In the genomic region with DNA sequence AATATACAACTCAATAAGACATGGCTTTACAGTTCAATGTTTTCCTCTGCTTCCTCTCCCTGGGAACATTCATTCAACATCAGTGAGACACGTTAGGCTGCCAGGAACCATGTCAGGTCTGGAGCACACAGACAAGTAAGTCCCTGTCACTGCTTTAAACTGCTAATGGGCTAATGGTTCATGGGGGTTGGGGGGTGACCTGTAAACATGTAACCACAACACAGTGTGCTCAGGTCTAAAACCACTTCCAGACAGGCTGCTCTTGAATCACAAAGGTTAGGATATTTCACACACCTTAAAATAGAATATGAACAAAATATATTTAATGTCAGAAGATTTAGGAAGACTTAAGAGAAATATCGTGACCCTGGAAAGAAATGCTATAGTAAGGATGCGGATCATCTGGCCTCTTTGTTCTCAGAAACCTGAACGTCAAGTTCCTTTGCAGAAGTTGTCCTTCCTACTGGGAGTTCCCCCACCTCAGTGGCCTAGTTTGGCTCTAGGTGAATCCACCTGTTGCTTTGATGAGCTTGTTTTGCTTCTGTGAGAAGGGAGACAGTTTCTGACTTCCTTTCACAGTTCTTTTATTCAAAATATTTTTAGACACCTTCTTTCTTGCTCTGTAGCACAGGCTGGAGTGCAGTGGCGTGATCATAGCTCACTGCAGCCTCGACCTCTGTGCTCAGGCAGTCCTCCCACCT, we compare ENCODE assay signal across 22 cellular contexts.
DNase-seq lines count a peak whose midpoint lies in the region; ATAC-seq and TF ChIP-seq lines count a peak whose summit lies in the region.
"Had no signal": no experiment of that assay in that cellular context is flagged by ENCODE, and none has a peak within 500 bp of the region (broad histone marks: within the 10 kb centered on the region; RNA-seq: fewer than 3 reads in every experiment).

No MANE protein-coding gene starts in this region.

- TF ChIP-seq CTCF in endodermal cell (conservative IDR thresholded peaks at IDR 0.05) (no peak), right atrium auricular region (IDR thresholded peaks at IDR 0.05) (no peak)

- CTCF ChIA-PET in HEK293T (lab: Yijun Ruan, JAX): no interaction called here

- POLR2A ChIA-PET in HEK293T (lab: Yijun Ruan, JAX): no interaction called here

- no peaks in the 10 kb centered on the region for H3K36me3 ChIP-seq in endodermal cell (ENCODE audit: control insufficient read depth, insufficient read depth, low read length)
- H3K36me3 ChIP-seq in thymus (ENCODE audit: control insufficient read depth, insufficient read depth): no peaks in the 10 kb centered on the region
- no peaks in the 10 kb centered on the region for H3K36me3 ChIP-seq in right atrium auricular region
- H3K36me3 ChIP-seq: adrenal gland, BLaER1, gastrocnemius medialis, upper lobe of right lung had no signal

- H3K27me3 ChIP-seq in endodermal cell (ENCODE audit: control insufficient read depth, insufficient read depth, low read length, poor library complexity, severe bottlenecking) (no peaks in the 10 kb centered on the region), thymus (ENCODE audit: control insufficient read depth, insufficient read depth) (no peaks in the 10 kb centered on the region), right atrium auricular region (no peaks in the 10 kb centered on the region)
- H3K27me3 ChIP-seq: adrenal gland, BLaER1, gastrocnemius medialis, upper lobe of right lung had no signal

- no peaks in the 10 kb centered on the region for H3K36me3 Mint-ChIP-seq in endodermal cell (ENCODE audit: low read depth)

- peak overlapping the region in 1 of 2 donors; percentile 16 for H3K4me3 Mint-ChIP-seq in stimulated activated naive CD8-positive, alpha-beta T cell treated with anti-CD3 and anti-CD28 coated beads, Interleukin-15, amount 100 ng/mL, for 72 hours
- no peak overlapping the region for H3K4me3 Mint-ChIP-seq in endodermal cell
- H3K4me3 Mint-ChIP-seq: nephron had no signal

- H3K9me3 ChIP-seq in endodermal cell (ENCODE audit: control insufficient read depth, low read length): no peaks in the 10 kb centered on the region
- H3K9me3 ChIP-seq in thymus (ENCODE audit: control insufficient read depth): no peaks in the 10 kb centered on the region
- H3K9me3 ChIP-seq in right atrium auricular region: no peaks in the 10 kb centered on the region
- H3K9me3 ChIP-seq: adrenal gland, BLaER1, Caco-2, gastrocnemius medialis, mucosa of descending colon, upper lobe of right lung had no signal

- ATAC-seq in stimulated activated naive CD8-positive, alpha-beta T cell treated with anti-CD3 and anti-CD28 coated beads, Interleukin-15, amount 100 ng/mL, for 72 hours: peak; percentile 37
- no peak for ATAC-seq in stimulated activated naive CD8-positive, alpha-beta T cell treated with anti-CD3 and anti-CD28 coated beads, Interleukin-15, Interleukin-2, amounts not matched to agents 100 U/mL and 50 U/mL, for 24 hours
- ATAC-seq: gastrocnemius medialis, mucosa of descending colon, Panc1, upper lobe of right lung had no signal

- no peaks in the 10 kb centered on the region for H3K9me3 Mint-ChIP-seq in stimulated activated naive CD8-positive, alpha-beta T cell treated with anti-CD3 and anti-CD28 coated beads, Interleukin-15, amount 100 ng/mL, for 72 hours
- H3K9me3 Mint-ChIP-seq in endodermal cell: no peaks in the 10 kb centered on the region
- H3K9me3 Mint-ChIP-seq: nephron had no signal

- peaks cover 23% of the 10 kb centered on the region for H3K4me1 Mint-ChIP-seq in stimulated activated naive CD8-positive, alpha-beta T cell treated with anti-CD3 and anti-CD28 coated beads, Interleukin-15, amount 100 ng/mL, for 72 hours
- H3K4me1 Mint-ChIP-seq in endodermal cell: peaks cover 5% of the 10 kb centered on the region

- DNase-seq in stimulated activated naive CD8-positive, alpha-beta T cell treated with anti-CD3 and anti-CD28 coated beads, Interleukin-15, amount 100 ng/mL, for 72 hours: no peak
- DNase-seq in stimulated activated naive CD8-positive, alpha-beta T cell treated with anti-CD3 and anti-CD28 coated beads, Interleukin-15, Interleukin-2, amounts not matched to agents 100 U/mL and 50 U/mL, for 24 hours: no peak
- DNase-seq in endodermal cell (peak; percentile 24), right atrium auricular region (ENCODE audit: low spot score) (no peak), HEK293T (ENCODE audit: extremely low spot score) (no peak)
- no peak for DNase-seq in activated CD8-positive, alpha-beta memory T cell treated with anti-CD3 and anti-CD28 coated beads, Interleukin-2, amount 50 U/mL, for 4 hours
- DNase-seq: activated CD4-positive, alpha-beta T cell treated with anti-CD3 and anti-CD28 coated beads for 48 hours; adrenal gland; Caco-2; DMS53; gastrocnemius medialis; hippocampal formation; mucosa of descending colon; NCI-H146; NCI-H2107; stimulated activated CD4-positive, alpha-beta T cell treated with anti-CD3 and anti-CD28 coated beads, Interleukin-4, amount 100 ng/mL, for 4 hours; upper lobe of right lung had no signal

- WGBS in endodermal cell (ENCODE audit: insufficient coverage in 1 of 2, insufficient read length in 1 of 2), 2 experiments: 91 to 95% methylated on average over 4 to 6 of the region's 6 CpGs
- 56% methylated on average over 6 of the region's 6 CpGs for WGBS in thymus

- no peak overlapping the region for H3K27ac ChIP-seq in endodermal cell (ENCODE audit: low read depth, low read length)
- peak overlapping the region; percentile 58 for H3K27ac ChIP-seq in thymus (ENCODE audit: low read depth)
- H3K27ac ChIP-seq in right atrium auricular region: no peak overlapping the region
- H3K27ac ChIP-seq: adrenal gland, BLaER1, gastrocnemius medialis, upper lobe of right lung had no signal

- H3K4me3 ChIP-seq in endodermal cell (ENCODE audit: low read length) (no peak overlapping the region), thymus (ENCODE audit: low read length) (no peak overlapping the region), right atrium auricular region (no peak overlapping the region)
- H3K4me3 ChIP-seq: adrenal gland, BLaER1, gastrocnemius medialis, mucosa of descending colon, upper lobe of right lung had no signal

- no peaks in the 10 kb centered on the region for H3K27me3 Mint-ChIP-seq in stimulated activated naive CD8-positive, alpha-beta T cell treated with anti-CD3 and anti-CD28 coated beads, Interleukin-15, amount 100 ng/mL, for 72 hours
- peaks cover 4% of the 10 kb centered on the region for H3K27me3 Mint-ChIP-seq in endodermal cell (ENCODE audit: insufficient read depth)

- H3K9ac ChIP-seq in endodermal cell (ENCODE audit: extremely low read depth, low read length, poor library complexity, severe bottlenecking): no peak overlapping the region
- H3K9ac ChIP-seq: BLaER1 had no signal

- TF ChIP-seq POLR2A in Raji (IDR thresholded peaks at IDR 0.05; ENCODE audit: insufficient read depth, low read depth, low read length): peak; percentile 43; the same call in 1 of the 2 replicates

- no peaks in the 10 kb centered on the region for H3K4me1 ChIP-seq in endodermal cell (ENCODE audit: control insufficient read depth, insufficient read depth, low read length)
- H3K4me1 ChIP-seq in thymus (ENCODE audit: control insufficient read depth, insufficient read depth, low read length): no peaks in the 10 kb centered on the region
- peaks cover 0 to 2% of the 10 kb centered on the region in 2 donors for H3K4me1 ChIP-seq in right atrium auricular region
- H3K4me1 ChIP-seq: adrenal gland, BLaER1, Caco-2, gastrocnemius medialis, upper lobe of right lung had no signal

- H3K27ac Mint-ChIP-seq in stimulated activated naive CD8-positive, alpha-beta T cell treated with anti-CD3 and anti-CD28 coated beads, Interleukin-15, amount 100 ng/mL, for 72 hours: peak overlapping the region; percentile 82 to 84
- no peak overlapping the region for H3K27ac Mint-ChIP-seq in endodermal cell
- H3K27ac Mint-ChIP-seq: nephron had no signal

TF ChIP-seq in HEK293T, 16 proteins besides CTCF, POLR2A, EP300 and RAD21:
- no peak for TF ChIP-seq ARNT (IDR thresholded peaks at IDR 0.05)
TF ChIP-seq in HEK293T: peak in this region for 0.
